In the genomic region with DNA sequence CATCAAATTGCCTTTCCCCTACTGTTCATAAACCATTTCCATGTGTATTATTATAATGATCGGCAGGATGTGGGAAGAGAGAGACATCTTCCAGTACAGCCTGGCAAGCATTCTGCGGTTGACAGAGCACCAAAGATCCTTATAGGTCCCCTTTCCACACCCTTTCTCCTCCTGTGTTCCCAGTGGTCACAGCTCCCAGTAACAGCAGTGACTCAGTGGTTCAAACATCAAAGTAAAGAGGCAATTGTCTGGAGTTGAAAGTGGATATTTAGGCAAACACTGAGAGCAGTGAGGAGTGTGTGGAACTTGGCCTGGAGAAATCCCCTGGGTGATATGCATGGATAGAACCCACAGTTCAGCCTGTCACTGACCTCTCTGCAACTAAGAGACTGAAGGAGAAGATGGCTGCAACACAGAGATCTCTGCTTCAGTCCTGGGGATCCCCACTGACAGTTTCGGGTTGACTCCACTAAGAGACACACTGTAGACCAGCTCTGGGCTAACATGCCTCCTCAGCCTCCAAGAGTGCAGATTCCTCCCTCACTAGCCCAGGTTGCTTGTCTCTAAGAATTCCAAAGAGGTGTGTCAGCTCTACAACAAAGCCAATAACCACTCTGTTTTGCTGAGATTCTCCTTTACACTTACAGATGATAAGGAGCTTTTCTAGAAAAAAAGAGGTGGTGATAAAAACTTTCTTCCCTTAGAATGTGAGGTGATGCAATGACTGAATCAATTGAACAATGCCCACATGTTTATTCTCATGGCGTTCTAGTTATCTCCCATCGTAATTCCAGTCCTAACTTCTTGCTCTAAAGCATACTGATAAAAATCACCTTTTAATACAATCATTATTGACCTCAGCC, we compare ENCODE assay signal across 9 cellular contexts.
DNase-seq lines count a peak whose midpoint lies in the region; ATAC-seq and TF ChIP-seq lines count a peak whose summit lies in the region.
"Had no signal": no experiment of that assay in that cellular context is flagged by ENCODE, and none has a peak within 500 bp of the region (broad histone marks: within the 10 kb centered on the region; RNA-seq: fewer than 3 reads in every experiment).

No MANE protein-coding gene starts in this region.

- H3K9me3 ChIP-seq in GM23248 (ENCODE audit: low read depth) (no peaks in the 10 kb centered on the region), MG63 (no peaks in the 10 kb centered on the region)

- peak overlapping the region; percentile 50 for H3K4me2 ChIP-seq in GM23248 (ENCODE audit: unreplicated experiment)

- DNase-seq in GM23248: peak; percentile 71
- DNase-seq in MG63: peak; percentile 60
- peak; percentile 56 for DNase-seq in kidney epithelial cell (ENCODE audit: low read depth)
- no peak for DNase-seq in NCI-H1048 (lab: John Stamatoyannopoulos, UW)
- DNase-seq in SIG-M5 (lab: John Stamatoyannopoulos, UW): no peak
- DNase-seq in naive thymus-derived CD8-positive, alpha-beta T cell: no peak

- H3K4me3 ChIP-seq in GM23248 (no peak overlapping the region), MG63 (no peak overlapping the region), kidney epithelial cell (ENCODE audit: low read depth, low read length) (no peak overlapping the region)
- H3K4me3 ChIP-seq: SK-N-MC had no signal

- peaks cover 0 to 2% (median 0%) of the 10 kb centered on the region in 3 donors for H3K36me3 Mint-ChIP-seq in naive thymus-derived CD8-positive, alpha-beta T cell

- POLR2A ChIA-PET in naive thymus-derived CD8-positive, alpha-beta T cell (lab: Charles Lee): no interaction called here

- no peaks in the 10 kb centered on the region for H3K27me3 Mint-ChIP-seq in naive thymus-derived CD8-positive, alpha-beta T cell

- peak; percentile 96 for ATAC-seq in GM18520 (IDR thresholded peaks at IDR 0.05; ENCODE audit: unreplicated experiment)
- no peak for ATAC-seq in GM21737 (IDR thresholded peaks at IDR 0.05; ENCODE audit: unreplicated experiment)
- ATAC-seq in naive thymus-derived CD8-positive, alpha-beta T cell: no peak

- H3K9me3 Mint-ChIP-seq in naive thymus-derived CD8-positive, alpha-beta T cell: no peaks in the 10 kb centered on the region

- no peaks in the 10 kb centered on the region for H3K79me2 ChIP-seq in GM23248 (ENCODE audit: insufficient read depth)

- peak overlapping the region in 1 of 10 donors; percentile 6 for H3K4me3 Mint-ChIP-seq in naive thymus-derived CD8-positive, alpha-beta T cell

- H3K9me2 ChIP-seq in GM23248 (ENCODE audit: insufficient read depth): no peaks in the 10 kb centered on the region

- H3F3A ChIP-seq in GM23248 (ENCODE audit: insufficient read depth): peaks cover 20% of the 10 kb centered on the region

- peak overlapping the region; percentile 53 for H2AFZ ChIP-seq in GM23248

- peak overlapping the region in 3 of 10 donors; percentile 11 to 37 (median 22) for H3K27ac Mint-ChIP-seq in naive thymus-derived CD8-positive, alpha-beta T cell

- peaks cover 21 to 60% (median 52%) of the 10 kb centered on the region in 4 donors for H3K4me1 Mint-ChIP-seq in naive thymus-derived CD8-positive, alpha-beta T cell

- no peak overlapping the region for H3K9ac ChIP-seq in GM23248

- 42 to 46% methylated on average over 5 of the region's 5 CpGs for WGBS in GM23248 (ENCODE audit: low coverage in 1 of 2, low lambda C conversion rate in 2 of 2, missing lambda C conversion rate in 2 of 2), 2 experiments

- no peaks in the 10 kb centered on the region for H3K36me3 ChIP-seq in GM23248 (ENCODE audit: low read depth)
- H3K36me3 ChIP-seq in MG63: no peaks in the 10 kb centered on the region
- no peaks in the 10 kb centered on the region for H3K36me3 ChIP-seq in kidney epithelial cell (ENCODE audit: control insufficient read depth, insufficient read depth, low read length)

- TF ChIP-seq CTCF in kidney epithelial cell (IDR thresholded peaks at IDR 0.05; ENCODE audit: insufficient read depth, low read length, poor library complexity, severe bottlenecking): no peak

- in situ Hi-C loops in GM23248 (cut with MboI): no loop called here

- peaks cover 19% of the 10 kb centered on the region for H3K4me1 ChIP-seq in GM23248 (ENCODE audit: insufficient read depth)

- no peaks in the 10 kb centered on the region for H4K20me1 ChIP-seq in GM23248 (ENCODE audit: insufficient read depth)

- no peaks in the 10 kb centered on the region for H3K27me3 ChIP-seq in GM23248 (replicated peaks; ENCODE audit: insufficient read depth)
- no peaks in the 10 kb centered on the region for H3K27me3 ChIP-seq in MG63
- H3K27me3 ChIP-seq in kidney epithelial cell (ENCODE audit: control insufficient read depth, insufficient read depth, low read length): no peaks in the 10 kb centered on the region

- H3K27ac ChIP-seq in GM23248: peak overlapping the region; percentile 51
- H3K27ac ChIP-seq: SK-N-MC had no signal

Comparison
In these comparisons a context has a peak if more than half of its experiments do, and no peak if none do; other contexts are left out.
1. DNase-seq: peak in GM23248 (single experiment), MG63 (single experiment) and kidney epithelial cell (single experiment); none in NCI-H1048 (single experiment), SIG-M5 (single experiment) and naive thymus-derived CD8-positive, alpha-beta T cell (0 of 10).